ENCODE assay signal across 16 cellular contexts in genomic region chr3:72043212-72044133, GRCh38.
DNase-seq lines count a peak whose midpoint lies in the region; ATAC-seq and FAIRE-seq lines count a peak whose summit lies in the region.
"Had no signal": no experiment of that assay in that cellular context is flagged by ENCODE, and none has a peak within 500 bp of the region (broad histone marks: within the 10 kb centered on the region; RNA-seq: fewer than 3 reads in every experiment).

No MANE protein-coding gene starts in this region.

- H3K4me3 Mint-ChIP-seq in naive B cell = peak overlapping the region in 1 of 8 donors; percentile 42
- H3K4me3 Mint-ChIP-seq: stimulated activated naive CD8-positive, alpha-beta T cell treated with anti-CD3 and anti-CD28 coated beads, Interleukin-15, Interleukin-2, amounts not matched to agents 100 ng/mL and 50 ng/mL, for 24 hours had no signal

- no peak overlapping the region for H3K27ac ChIP-seq in SJCRH30
- H3K27ac ChIP-seq: BLaER1, left ventricle myocardium inferior had no signal

- H3K4me1 Mint-ChIP-seq in naive B cell = peaks cover 0 to 7% (median 2%) of the 10 kb centered on the region in 3 donors

- H3K4me1 ChIP-seq in SJCRH30 = no peaks in the 10 kb centered on the region

- H3K9me3 Mint-ChIP-seq in naive B cell = no peaks in the 10 kb centered on the region
- H3K9me3 Mint-ChIP-seq: activated T-helper 2 cell treated with anti-CD3 and anti-CD28 coated beads, Interferon-gamma antibody, Interleukin-2, Interleukin-4, amounts not matched to agents 10 μg/mL and 5 μg/mL and 100 μg/mL, durations not matched to agents 14 hours and 24 hours and 36 hours; stimulated activated naive CD8-positive, alpha-beta T cell treated with anti-CD3 and anti-CD28 coated beads, Interleukin-15, Interleukin-2, amounts not matched to agents 100 ng/mL and 50 ng/mL, for 24 hours had no signal

- ATAC-seq in GM21825 (IDR thresholded peaks at IDR 0.05; ENCODE audit: unreplicated experiment) = peak; percentile 76
- peak; percentile 38 to 58 for ATAC-seq in naive B cell (ENCODE audit: low read depth in 2 of 2)
- no peak for ATAC-seq in GM19463 (IDR thresholded peaks at IDR 0.05; ENCODE audit: unreplicated experiment)

- FAIRE-seq in GM18507 (lab: Jason Lieb, UNC) = peak; percentile 69

- H3K4me3 ChIP-seq in SJCRH30 = no peak overlapping the region
- H3K4me3 ChIP-seq: BLaER1, left ventricle myocardium inferior had no signal

- peaks cover 2 to 41% (median 29%) of the 10 kb centered on the region in 3 donors for H3K27me3 Mint-ChIP-seq in naive B cell

- H3K27ac Mint-ChIP-seq in naive B cell = no peak overlapping the region
- H3K27ac Mint-ChIP-seq: activated T-helper 2 cell treated with anti-CD3 and anti-CD28 coated beads, Interferon-gamma antibody, Interleukin-2, Interleukin-4, amounts not matched to agents 10 μg/mL and 5 μg/mL and 100 μg/mL, durations not matched to agents 14 hours and 24 hours and 36 hours; stimulated activated naive CD8-positive, alpha-beta T cell treated with anti-CD3 and anti-CD28 coated beads, Interleukin-15, Interleukin-2, amounts not matched to agents 100 ng/mL and 50 ng/mL, for 24 hours had no signal

- DNase-seq in GM18507 (ENCODE audit: extremely low spot score, insufficient read length, low read depth) (no peak), NOMO-1 treated with DMSO at 0.1 percent for 48 hours (lab: John Stamatoyannopoulos, UW; ENCODE audit: unreplicated experiment) (peak; percentile 89), naive B cell (no peak), anterior cingulate cortex (lab: John Stamatoyannopoulos, UW) (no peak), SJCRH30 (no peak)
- DNase-seq in activated CD4-positive, alpha-beta T cell treated with anti-CD3 and anti-CD28 coated beads, Interleukin-2, amount 50 U/mL, for 48 hours = no peak
- DNase-seq: left ventricle myocardium inferior, NCI-H1417 treated with DMSO at 0.1 percent for 48 hours, NCI-H446 treated with DMSO at 0.1 percent for 48 hours, right cardiac atrium, T1000 had no signal

- H3K36me3 Mint-ChIP-seq in naive B cell = no peaks in the 10 kb centered on the region

- H3K27me3 ChIP-seq in SJCRH30 = no peaks in the 10 kb centered on the region
- H3K27me3 ChIP-seq: BLaER1 had no signal

- H3K36me3 ChIP-seq in SJCRH30 = no peaks in the 10 kb centered on the region
- H3K36me3 ChIP-seq: BLaER1, left ventricle myocardium inferior had no signal

- H3K9me3 ChIP-seq in SJCRH30 (replicated peaks) = no peaks in the 10 kb centered on the region
- H3K9me3 ChIP-seq: BLaER1, left ventricle myocardium inferior had no signal
